ENCODE assay signal across 8 cellular contexts in genomic region chr2:10408649-10409579, GRCh38. TPM values are rescaled to one million over a fixed set of nuclear protein-coding genes. Genes with fewer than 3 reads are reported as not detected.
DNase-seq lines count a peak whose midpoint lies in the region; ATAC-seq, FAIRE-seq and TF ChIP-seq lines count a peak whose summit lies in the region.

No MANE protein-coding gene starts in this region.

- H3K4me2 ChIP-seq in Loucy (ENCODE audit: low read depth, low read length, poor library complexity, severe bottlenecking) = peak overlapping the region; percentile 54

- ATAC-seq in RWPE2 (ENCODE audit: low read depth) (peak; percentile 56), omental fat pad (ENCODE audit: low FRiP score) (peak; percentile 52)

- no peak overlapping the region for H3K4me3 ChIP-seq in Loucy (ENCODE audit: low read length, poor library complexity, severe bottlenecking)
- H3K4me3 ChIP-seq in RWPE2 (ENCODE audit: severe bottlenecking) = no peak overlapping the region
- H3K4me3 ChIP-seq in foreskin fibroblast (ENCODE audit: low read depth in 1 of 2, low read length in 2 of 2) = peak overlapping the region in 1 of 2 donors; percentile 10
- H3K4me3 ChIP-seq in thymus (ENCODE audit: low read length) = peak overlapping the region; percentile 17

- peaks cover 12% of the 10 kb centered on the region; the same call in 1 of the 2 replicates for H3K79me2 ChIP-seq in Loucy (ENCODE audit: insufficient read depth, low read length)

- H4K20me1 ChIP-seq in Loucy (ENCODE audit: insufficient read depth, low read length, poor library complexity, severe bottlenecking) = no peaks in the 10 kb centered on the region

- no peaks in the 10 kb centered on the region for H3F3A ChIP-seq in Loucy (ENCODE audit: low read depth)

- no peaks in the 10 kb centered on the region for H3K9me3 ChIP-seq in Loucy (ENCODE audit: insufficient read depth, low read depth, low read length)
- no peaks in the 10 kb centered on the region for H3K9me3 ChIP-seq in RWPE2 (ENCODE audit: severe bottlenecking)
- H3K9me3 ChIP-seq in thymus (ENCODE audit: control insufficient read depth) = no peaks in the 10 kb centered on the region

- DNase-seq in EL = peak; percentile 70
- DNase-seq in H54 (ENCODE audit: insufficient read length, low spot score) = peak; percentile 68
- peak; percentile 89 for DNase-seq in RWPE2 (ENCODE audit: low spot score)
- peak; percentile 72 for DNase-seq in activated T-helper 9 cell treated with anti-CD3 and anti-CD28 coated beads, Interleukin-2, amount 50 U/mL, for 16 hours (ENCODE audit: low read depth)
- peak in 1 of 2 donors; percentile 88 for DNase-seq in foreskin fibroblast
- DNase-seq in omental fat pad (ENCODE audit: low spot score) = no peak

- peak overlapping the region; percentile 95 for H3K27ac ChIP-seq in RWPE2 (ENCODE audit: poor library complexity, severe bottlenecking)
- peak overlapping the region; percentile 83 for H3K27ac ChIP-seq in thymus (ENCODE audit: low read depth)

- peaks cover 19% of the 10 kb centered on the region; the same call in 1 of the 2 replicates for H3K36me3 ChIP-seq in Loucy (ENCODE audit: insufficient read depth, low read length)
- peaks cover 7% of the 10 kb centered on the region; the same call in 1 of the 2 replicates for H3K36me3 ChIP-seq in RWPE2 (ENCODE audit: low read depth)
- H3K36me3 ChIP-seq in thymus (ENCODE audit: control insufficient read depth, insufficient read depth) = no peaks in the 10 kb centered on the region

- FAIRE-seq in H54 (lab: Jason Lieb, UNC) = no peak

- H3K4me1 ChIP-seq in Loucy (ENCODE audit: insufficient read depth, low read length, poor library complexity, severe bottlenecking) (peaks cover 22% of the 10 kb centered on the region), RWPE2 (ENCODE audit: insufficient read depth, poor library complexity, severe bottlenecking) (peaks cover 50% of the 10 kb centered on the region), thymus (ENCODE audit: control insufficient read depth, insufficient read depth, low read length) (peaks cover 63% of the 10 kb centered on the region)

- H3K9me2 ChIP-seq in Loucy (replicated peaks; ENCODE audit: low read depth, low read length) = no peaks in the 10 kb centered on the region

- H3K9ac ChIP-seq in Loucy (ENCODE audit: low read depth, low read length, poor library complexity, severe bottlenecking) = peak overlapping the region; percentile 39

- TF ChIP-seq CTCF in Loucy (conservative IDR thresholded peaks at IDR 0.05; ENCODE audit: low read length) (peak; percentile 98), RWPE2 (IDR thresholded peaks at IDR 0.05; ENCODE audit: poor library complexity, severe bottlenecking) (peak; percentile 98), foreskin fibroblast (IDR thresholded peaks at IDR 0.05; ENCODE audit: low read depth, low read length) (peak; percentile 92), omental fat pad (IDR thresholded peaks at IDR 0.05) (peak in 1 of 3 donors; percentile 94)

- no peak for TF ChIP-seq POLR2A in H54 (IDR thresholded peaks at IDR 0.05; ENCODE audit: low read depth, low read length)

- WGBS in thymus = 28% methylated on average over 24 of the region's 24 CpGs

- H3K27me3 ChIP-seq in Loucy (ENCODE audit: insufficient read depth, low read length, poor library complexity, severe bottlenecking) (no peaks in the 10 kb centered on the region), RWPE2 (ENCODE audit: insufficient read depth, poor library complexity, severe bottlenecking) (no peaks in the 10 kb centered on the region), thymus (ENCODE audit: control insufficient read depth, insufficient read depth) (no peaks in the 10 kb centered on the region)

- H2AFZ ChIP-seq in Loucy (ENCODE audit: low read length) = no peak overlapping the region

RNA-seq across cellular contexts. Expression of gene ODC1, which starts 39.2 kb away (rescaled TPM):
- total RNA-seq in omental fat pad = 100 to 1,000 TPM in 2 of 4 donors, 10 to 100 TPM in 2; 46.8 to 264 (median 114) TPM
- polyA plus RNA-seq in thymus = 49.6 TPM
